In the genomic region with DNA sequence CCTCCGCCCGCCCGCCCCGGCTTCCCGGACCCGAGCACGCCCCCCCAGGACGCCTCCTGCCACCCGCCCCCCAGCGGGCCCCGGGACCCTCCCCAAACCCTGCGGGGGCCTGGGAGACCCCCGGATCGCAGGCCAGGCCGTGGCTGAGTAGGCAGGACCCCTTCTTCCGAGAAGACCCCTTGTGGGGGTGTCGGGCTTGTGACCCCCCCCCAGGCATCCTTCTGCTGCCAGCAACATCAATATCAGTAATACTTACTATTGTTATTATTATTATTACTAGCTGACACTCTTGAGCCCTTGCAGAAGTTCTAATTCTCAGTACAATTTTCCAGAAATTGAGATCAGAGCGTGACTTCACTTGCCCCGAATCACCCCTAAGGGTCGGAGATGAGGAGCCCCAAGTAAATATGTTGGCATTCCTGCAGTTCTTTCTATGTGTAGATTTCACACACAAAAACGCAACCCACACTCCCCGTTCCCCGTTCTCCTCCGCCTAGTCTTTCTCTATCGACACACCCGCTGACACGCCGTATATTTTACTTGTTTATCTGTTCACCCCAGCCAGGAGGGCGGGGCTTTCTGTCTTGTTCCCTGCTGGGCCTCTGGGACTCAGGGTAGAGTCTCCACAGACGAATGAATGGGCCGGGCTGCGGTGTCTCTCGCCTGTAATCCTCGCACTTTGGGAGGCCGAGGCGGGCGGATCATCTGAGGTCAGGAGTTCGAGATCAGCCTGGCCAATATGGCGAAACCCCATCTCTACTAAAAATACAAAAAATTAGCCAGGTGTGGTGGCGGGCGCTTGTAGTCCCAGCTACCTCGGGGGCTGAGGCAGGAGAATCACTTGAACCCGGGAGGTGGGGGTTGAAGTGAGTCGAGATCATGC, we compare ENCODE assay signal across 8 cellular contexts. TPM values are rescaled to one million over a fixed set of nuclear protein-coding genes. Genes with fewer than 3 reads are reported as not detected.
DNase-seq lines count a peak whose midpoint lies in the region; ATAC-seq and TF ChIP-seq lines count a peak whose summit lies in the region.

No MANE protein-coding gene starts in this region.

- peaks cover 1% of the 10 kb centered on the region for H3K27me3 Mint-ChIP-seq in chondrocyte (ENCODE audit: low read depth)

- no peaks in the 10 kb centered on the region for H3K36me3 Mint-ChIP-seq in chondrocyte (ENCODE audit: low read depth)

- H3K4me3 ChIP-seq in WI38 (ENCODE audit: low read depth, low read length), result peak overlapping the region; percentile 38

- ATAC-seq in left lobe of liver (peak; percentile 93), HG02642 (IDR thresholded peaks at IDR 0.05; ENCODE audit: poor library complexity, unreplicated experiment) (no peak)

- no peaks in the 10 kb centered on the region for H3K9me3 Mint-ChIP-seq in chondrocyte (ENCODE audit: low read depth)

- TF ChIP-seq CTCF in WI38 (IDR thresholded peaks at IDR 0.05; ENCODE audit: low read depth, low read length), result no peak
- no peak for TF ChIP-seq CTCF in chondrocyte (IDR thresholded peaks at IDR 0.05)

- H3K27ac Mint-ChIP-seq in chondrocyte (ENCODE audit: unreplicated experiment), result no peak overlapping the region

- H3K4me3 Mint-ChIP-seq in chondrocyte (ENCODE audit: unreplicated experiment), result peak overlapping the region; percentile 62

- peaks cover 6% of the 10 kb centered on the region for H3K4me1 Mint-ChIP-seq in chondrocyte (ENCODE audit: low read depth)

- DNase-seq in GDM1 (lab: John Stamatoyannopoulos, UW) (peak; percentile 42), NCI-H2081 (lab: John Stamatoyannopoulos, UW) (peak; percentile 88 to 90), chondrocyte (ENCODE audit: low spot score) (no peak), left lobe of liver (ENCODE audit: low spot score) (no peak), DMS114 treated with DMSO at 0.1 percent for 48 hours (lab: John Stamatoyannopoulos, UW; ENCODE audit: unreplicated experiment) (no peak)
- DNase-seq in stimulated activated CD4-positive, alpha-beta T cell treated with anti-CD3 and anti-CD28 coated beads, Interleukin-4, amount 100 ng/mL, for 24 hours, result peak; percentile 73

RNA-seq across cellular contexts. Expression of a gene that starts 14.7 kb away (rescaled TPM):
- 223 to 306 TPM (median 303 TPM) in 3 replicates for total RNA-seq in chondrocyte
- total RNA-seq in left lobe of liver, result 153 TPM

RNA-seq across cellular contexts. Expression of a gene that starts 18.5 kb away (rescaled TPM):
- total RNA-seq in chondrocyte (12.3 to 14.1 TPM (median 13.7 TPM) in 3 replicates), left lobe of liver (12.8 TPM)

RNA-seq across cellular contexts. Expression of a gene that starts 46.6 kb away (rescaled TPM):
- total RNA-seq in chondrocyte (62.1 to 68.9 TPM (median 68.1 TPM) in 3 replicates), left lobe of liver (22.8 TPM)

Comparison
In these comparisons a context has a peak if more than half of its experiments do, and no peak if none do; other contexts are left out.
1. DNase-seq: peak in GDM1 (single experiment), NCI-H2081 (2 of 2) and stimulated activated CD4-positive, alpha-beta T cell treated with anti-CD3 and anti-CD28 coated beads, Interleukin-4, amount 100 ng/mL, for 24 hours (single experiment); none in chondrocyte (single experiment), left lobe of liver (single experiment) and DMS114 treated with DMSO at 0.1 percent for 48 hours (single experiment).